26 cellular contexts compared by ENCODE assay signal in genomic region chr18:8709248-8710059, GRCh38. TPM values are rescaled to one million over a fixed set of nuclear protein-coding genes. Genes with fewer than 3 reads are reported as not detected.
DNase-seq lines count a peak whose midpoint lies in the region; TF ChIP-seq lines count a peak whose summit lies in the region.
"Had no signal": no experiment of that assay in that cellular context is flagged by ENCODE, and none has a peak within 500 bp of the region (broad histone marks: within the 10 kb centered on the region; RNA-seq: fewer than 3 reads in every experiment).

No MANE protein-coding gene starts in this region.

- no peak overlapping the region for H3K18ac ChIP-seq in mesenchymal stem cell (ENCODE audit: low read depth in 1 of 2, low read length in 2 of 2)

- H3K27ac ChIP-seq in mesenchymal stem cell (ENCODE audit: low read length, poor library complexity, severe bottlenecking) (peak overlapping the region; percentile 85), neural progenitor cell (no peak overlapping the region), Karpas-422 (ENCODE audit: low read length) (no peak overlapping the region)
- H3K27ac ChIP-seq: epithelial cell of prostate, thoracic aorta, WERI-Rb-1 had no signal

- H4K91ac ChIP-seq in mesenchymal stem cell (ENCODE audit: low read length), result no peak overlapping the region

- H2BK12ac ChIP-seq in mesenchymal stem cell (ENCODE audit: low read length in 2 of 2), result peak overlapping the region in 1 of 2 experiments; percentile 42

- no peak overlapping the region for H2BK120ac ChIP-seq in mesenchymal stem cell (ENCODE audit: low read depth, low read length)

- peaks cover 18% of the 10 kb centered on the region for H3F3A ChIP-seq in neural progenitor cell (ENCODE audit: low read depth)

- peak overlapping the region; percentile 5 for H2BK5ac ChIP-seq in mesenchymal stem cell (ENCODE audit: low read depth, low read length, poor library complexity, severe bottlenecking)

- no peak overlapping the region for H2AFZ ChIP-seq in mesenchymal stem cell (ENCODE audit: low read depth, low read length)
- H2AFZ ChIP-seq in neural progenitor cell (replicated peaks), result no peak overlapping the region
- no peak overlapping the region for H2AFZ ChIP-seq in Karpas-422 (ENCODE audit: low read length)

- H3K36me3 ChIP-seq in mesenchymal stem cell (ENCODE audit: control insufficient read depth in 1 of 2, insufficient read depth in 2 of 2, low read depth in 1 of 2, low read length in 2 of 2), result peaks cover 38 to 39% of the 10 kb centered on the region in 2 experiments
- no peaks in the 10 kb centered on the region for H3K36me3 ChIP-seq in neural progenitor cell
- H3K36me3 ChIP-seq in Karpas-422 (ENCODE audit: insufficient read depth, low read length), result no peaks in the 10 kb centered on the region
- H3K36me3 ChIP-seq: BE2C, thoracic aorta had no signal

- no peak overlapping the region for H3K4ac ChIP-seq in mesenchymal stem cell (ENCODE audit: low read depth in 1 of 2, low read length in 2 of 2)

- H3K14ac ChIP-seq in mesenchymal stem cell (ENCODE audit: low read length in 2 of 2), result no peak overlapping the region

- WGBS in mesenchymal stem cell, result 87% methylated on average over 12 of the region's 14 CpGs

- TF ChIP-seq CTCF in HFF-Myc (IDR thresholded peaks at IDR 0.05; ENCODE audit: low read depth, low read length, missing control alignments) (no peak), neural progenitor cell (IDR thresholded peaks at IDR 0.05) (no peak), GM13977 (IDR thresholded peaks at IDR 0.05; ENCODE audit: extremely low read depth, insufficient read depth, missing control alignments) (no peak)

- peak overlapping the region; percentile 88 for H2AK5ac ChIP-seq in mesenchymal stem cell (ENCODE audit: low read length, severe bottlenecking)

- DNase-seq in HFF-Myc (ENCODE audit: extremely low read depth, low read depth) (no peak), amniotic epithelial cell (ENCODE audit: low read depth) (peak; percentile 27), mesenchymal stem cell (no peak), neural progenitor cell (ENCODE audit: low spot score) (no peak), Karpas-422 (no peak), GM13977 (ENCODE audit: low spot score) (no peak), cardiac septum (ENCODE audit: low spot score) (no peak)
- DNase-seq: activated CD4-positive, alpha-beta memory T cell treated with anti-CD3 and anti-CD28 coated beads for 36 hours; activated naive CD4-positive, alpha-beta T cell; activated T-cell treated with anti-CD3 and anti-CD28 coated beads, Interleukin-2, amount 50 U/mL, for 1 hour; amygdala; BE2C; central memory CD4-positive, alpha-beta T cell; foreskin melanocyte; kidney; mammary epithelial cell; MM.1S; naive B cell; NCI-H748 treated with DMSO at 0.1 percent for 48 hours; OCI-M1; SHP77 treated with DMSO at 0.1 percent for 48 hours; T-helper 2 cell; WERI-Rb-1 had no signal

- no peak overlapping the region for H2BK15ac ChIP-seq in mesenchymal stem cell (ENCODE audit: low read depth, poor library complexity, severe bottlenecking)

- in situ Hi-C loops in GM13977 (cut with MboI; ENCODE audit: low pct_unique_long_range_greater_than_20kb, low sequenced_read_pairs, unreplicated experiment), result no loop called here

- peaks cover 8% of the 10 kb centered on the region for H3K36me3 Mint-ChIP-seq in neural progenitor cell

- no peak overlapping the region for H3K27ac Mint-ChIP-seq in neural progenitor cell
- H3K27ac Mint-ChIP-seq: activated CD4-positive, alpha-beta memory T cell treated with anti-CD3 and anti-CD28 coated beads for 36 hours; naive B cell; stimulated activated effector memory CD8-positive, alpha-beta T cell treated with anti-CD3 and anti-CD28 coated beads, Interleukin-12 subunit alpha, Interleukin-12 subunit beta, amount 100 ng/mL, for 72 hours had no signal

- peaks cover 4% of the 10 kb centered on the region for H3K9me3 Mint-ChIP-seq in neural progenitor cell
- H3K9me3 Mint-ChIP-seq: naive B cell; stimulated activated effector memory CD8-positive, alpha-beta T cell treated with anti-CD3 and anti-CD28 coated beads, Interleukin-12 subunit alpha, Interleukin-12 subunit beta, amount 100 ng/mL, for 72 hours had no signal

- H4K20me1 ChIP-seq in neural progenitor cell (ENCODE audit: low read depth) (peaks cover 38% of the 10 kb centered on the region), Karpas-422 (ENCODE audit: insufficient read depth, low read depth, low read length) (no peaks in the 10 kb centered on the region; the same call in 1 of the 2 replicates)

- H3K4me3 ChIP-seq in HFF-Myc (replicated peaks; ENCODE audit: low read depth, low read length), result peak overlapping the region; percentile 93; the same call in 1 of the 2 replicates
- H3K4me3 ChIP-seq in mesenchymal stem cell (ENCODE audit: insufficient read depth in 1 of 2, low read depth in 1 of 2, low read length in 2 of 2), result peak overlapping the region in 1 of 2 experiments; percentile 19
- H3K4me3 ChIP-seq in neural progenitor cell, result no peak overlapping the region
- no peak overlapping the region for H3K4me3 ChIP-seq in Karpas-422 (ENCODE audit: low read length)
- H3K4me3 ChIP-seq: thoracic aorta had no signal

- H3K27me3 Mint-ChIP-seq in neural progenitor cell (ENCODE audit: insufficient read depth, low read depth), result peaks cover 10% of the 10 kb centered on the region

- H3K79me1 ChIP-seq in mesenchymal stem cell (replicated peaks; ENCODE audit: low read length, poor library complexity, severe bottlenecking), result no peaks in the 10 kb centered on the region

- no peak overlapping the region for H3K9ac ChIP-seq in mesenchymal stem cell (ENCODE audit: low read length)
- no peak overlapping the region for H3K9ac ChIP-seq in neural progenitor cell
- H3K9ac ChIP-seq in Karpas-422 (ENCODE audit: low read length), result no peak overlapping the region

- H3K23ac ChIP-seq in mesenchymal stem cell (ENCODE audit: low read length in 2 of 2), result no peak overlapping the region

- peak overlapping the region; percentile 60 for H4K8ac ChIP-seq in mesenchymal stem cell (ENCODE audit: low read length)

- no peak overlapping the region for H3K4me3 Mint-ChIP-seq in neural progenitor cell
- H3K4me3 Mint-ChIP-seq: activated CD4-positive, alpha-beta memory T cell treated with anti-CD3 and anti-CD28 coated beads for 36 hours; stimulated activated effector memory CD8-positive, alpha-beta T cell treated with anti-CD3 and anti-CD28 coated beads, Interleukin-12 subunit alpha, Interleukin-12 subunit beta, amount 100 ng/mL, for 72 hours had no signal

- H3K4me1 ChIP-seq in mesenchymal stem cell (ENCODE audit: control insufficient read depth, insufficient read depth, low read depth, low read length), result peaks cover 13% of the 10 kb centered on the region
- H3K4me1 ChIP-seq in neural progenitor cell, result peaks cover 29% of the 10 kb centered on the region
- H3K4me1 ChIP-seq in Karpas-422 (ENCODE audit: low read length), result peaks cover 3% of the 10 kb centered on the region
- H3K4me1 ChIP-seq: BE2C had no signal

- intact Hi-C loops in cardiac septum (cut with DNase I), result no loop called here

- H3K27me3 ChIP-seq in mesenchymal stem cell (ENCODE audit: control insufficient read depth in 1 of 2, insufficient read depth in 1 of 2, low read length in 2 of 2), result no peaks in the 10 kb centered on the region
- no peaks in the 10 kb centered on the region for H3K27me3 ChIP-seq in neural progenitor cell
- H3K27me3 ChIP-seq in Karpas-422 (ENCODE audit: low read length), result no peaks in the 10 kb centered on the region
- H3K27me3 ChIP-seq: BE2C had no signal

- H3K4me1 Mint-ChIP-seq in neural progenitor cell, result peaks cover 27% of the 10 kb centered on the region

- H3K4me2 ChIP-seq in mesenchymal stem cell (ENCODE audit: low read length, poor library complexity, severe bottlenecking) (peak overlapping the region; percentile 69), neural progenitor cell (no peak overlapping the region), Karpas-422 (ENCODE audit: low read depth, low read length, poor library complexity, severe bottlenecking) (no peak overlapping the region)

- H3K9me3 ChIP-seq in mesenchymal stem cell (ENCODE audit: control insufficient read depth, low read length) (no peaks in the 10 kb centered on the region), neural progenitor cell (ENCODE audit: low read depth) (no peaks in the 10 kb centered on the region), Karpas-422 (ENCODE audit: low read length) (no peaks in the 10 kb centered on the region)
- H3K9me3 ChIP-seq: BE2C, thoracic aorta had no signal

- H3K9me2 ChIP-seq in Karpas-422 (replicated peaks; ENCODE audit: insufficient read depth, low read length), result no peaks in the 10 kb centered on the region

- peaks cover 79% of the 10 kb centered on the region for H3K79me2 ChIP-seq in neural progenitor cell (ENCODE audit: low read depth)
- no peaks in the 10 kb centered on the region for H3K79me2 ChIP-seq in Karpas-422 (ENCODE audit: low read length)

RNA-seq across cellular contexts. Expression of gene MTCL1, which starts 4.1 kb away (rescaled TPM):
- polyA plus RNA-seq in mesenchymal stem cell (2013, experiment 1 of 2), result 15.4 TPM
- polyA plus RNA-seq in mesenchymal stem cell (2013, experiment 2 of 2), result 15.4 TPM
- total RNA-seq in neural progenitor cell (ENCODE audit: low replicate concordance) (36.9 and 38.7 TPM in 2 replicates), cardiac septum (16.3 TPM)
- total RNA-seq in Karpas-422 (2014; rRNA removed; shearing (Covaris generic); ENCODE audit: low replicate concordance), result 0.43 and 2.9 TPM in 2 replicates
